ENCODE assay signal across 8 cellular contexts in the genomic region with DNA sequence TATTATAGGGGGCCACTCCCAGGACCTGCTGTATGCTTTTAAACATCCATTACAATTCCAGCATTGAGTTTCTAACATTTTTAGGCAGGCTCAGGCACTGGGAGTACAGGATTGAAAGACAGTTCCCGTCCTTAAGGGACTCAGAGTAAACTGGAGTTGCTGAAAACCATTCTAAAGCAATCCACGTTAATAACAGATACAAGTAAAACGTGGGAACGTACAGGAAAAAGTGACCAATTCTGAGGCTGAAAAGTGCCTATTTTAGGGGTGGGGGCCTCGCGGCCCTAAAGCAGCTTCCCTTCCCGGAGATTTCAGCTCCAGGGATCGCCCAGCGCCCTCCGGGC. TPM values are rescaled to one million over a fixed set of nuclear protein-coding genes. Genes with fewer than 3 reads are reported as not detected.
A peak's percentile ranks its signal among the peaks of the same experiment; 100 is the strongest.
DNase-seq lines count a peak whose midpoint lies in the region; ATAC-seq, FAIRE-seq and TF ChIP-seq lines count a peak whose summit lies in the region.

No MANE protein-coding gene starts in this region.

- TF ChIP-seq CTCF in HFFc6 (IDR thresholded peaks at IDR 0.05) = no peak
- no peak for TF ChIP-seq CTCF in activated CD8-positive, alpha-beta T cell treated with anti-CD3 and anti-CD28 coated beads for 36 hours (IDR thresholded peaks at IDR 0.05)
- no peak for TF ChIP-seq CTCF in hepatocyte (IDR thresholded peaks at IDR 0.05; ENCODE audit: poor library complexity)

- no peaks in the 10 kb centered on the region for H3K36me3 ChIP-seq in hepatocyte (replicated peaks; ENCODE audit: insufficient read depth, low read depth)
- no peaks in the 10 kb centered on the region for H3K36me3 ChIP-seq in small intestine (ENCODE audit: control insufficient read depth in 2 of 2, insufficient read depth in 2 of 2, low read length in 2 of 2)

- CTCF ChIA-PET in activated CD8-positive, alpha-beta T cell treated with anti-CD3 and anti-CD28 coated beads for 36 hours (lab: Charles Lee) = interaction anchor here (0.8 kb wide), 1 partner anchor 19 kb away, joined by 3 read pairs; no protein-coding TSS in a partner anchor

- H3K4me2 ChIP-seq in hepatocyte = peak overlapping the region; percentile 78

- H3K27ac Mint-ChIP-seq in HFFc6 = peak overlapping the region; percentile 99
- H3K27ac Mint-ChIP-seq in activated CD8-positive, alpha-beta T cell treated with anti-CD3 and anti-CD28 coated beads for 36 hours = peak overlapping the region; percentile 93

- no peaks in the 10 kb centered on the region for H3K9me3 Mint-ChIP-seq in HFFc6
- H3K9me3 Mint-ChIP-seq in activated CD8-positive, alpha-beta T cell treated with anti-CD3 and anti-CD28 coated beads for 36 hours = no peaks in the 10 kb centered on the region

- intact Hi-C loops in activated CD8-positive, alpha-beta T cell treated with anti-CD3 and anti-CD28 coated beads for 36 hours (cut with micrococcal nuclease) = loop anchor here (5.0 kb wide), 1 partner anchor 664 kb away; no protein-coding TSS in a partner anchor
- intact Hi-C loops in posterior cingulate gyrus (cut with DNase I) = loop anchor here (2.0 to 10.0 kb wide), 2 partner anchors 19 to 63 kb away; no protein-coding TSS in a partner anchor

- peaks cover 48% of the 10 kb centered on the region for H3K4me1 Mint-ChIP-seq in HFFc6 (ENCODE audit: low read depth)
- peaks cover 19% of the 10 kb centered on the region for H3K4me1 Mint-ChIP-seq in activated CD8-positive, alpha-beta T cell treated with anti-CD3 and anti-CD28 coated beads for 36 hours (ENCODE audit: low read depth)

- WGBS in hepatocyte (ENCODE audit: low lambda C conversion rate, missing lambda C conversion rate) = under 1% methylated on average over 10 of the region's 10 CpGs
- 0 to 1% (median 0%) methylated on average over 10 of the region's 10 CpGs for WGBS in small intestine, 3 donors

- no peaks in the 10 kb centered on the region for H3K36me3 Mint-ChIP-seq in HFFc6 (ENCODE audit: low read depth)
- no peaks in the 10 kb centered on the region for H3K36me3 Mint-ChIP-seq in activated CD8-positive, alpha-beta T cell treated with anti-CD3 and anti-CD28 coated beads for 36 hours (ENCODE audit: low read depth)

- no peak for DNase-seq in HFFc6
- no peak for DNase-seq in activated CD8-positive, alpha-beta T cell treated with anti-CD3 and anti-CD28 coated beads for 36 hours
- no peak for DNase-seq in hepatocyte (ENCODE audit: low spot score)
- DNase-seq in small intestine = no peak
- DNase-seq in NCI-H510A treated with DMSO at 0.1 percent for 48 hours (lab: John Stamatoyannopoulos, UW) = no peak
- no peak for DNase-seq in HPDE6-E6E7 (ENCODE audit: extremely low spot score)
- no peak for DNase-seq in activated CD4-positive, alpha-beta T cell treated with anti-CD3 and anti-CD28 coated beads, Interleukin-2, amount 50 U/mL, for 48 hours
- DNase-seq in posterior cingulate gyrus = no peak

- no peak for FAIRE-seq in small intestine (lab: Jason Lieb, UNC)

- H3K4me1 ChIP-seq in hepatocyte (ENCODE audit: insufficient read depth) (no peaks in the 10 kb centered on the region), small intestine (ENCODE audit: control insufficient read depth in 2 of 2, insufficient read depth in 1 of 2, low read depth in 1 of 2, low read length in 1 of 2) (peaks cover 0 to 2% of the 10 kb centered on the region in 2 donors)

- ATAC-seq in activated CD8-positive, alpha-beta T cell treated with anti-CD3 and anti-CD28 coated beads for 36 hours = no peak

- H3K4me3 Mint-ChIP-seq in HFFc6 = peak overlapping the region; percentile 94
- peak overlapping the region; percentile 85 for H3K4me3 Mint-ChIP-seq in activated CD8-positive, alpha-beta T cell treated with anti-CD3 and anti-CD28 coated beads for 36 hours

- peaks cover 28% of the 10 kb centered on the region for H3K79me2 ChIP-seq in hepatocyte

- no peaks in the 10 kb centered on the region for H3K9me2 ChIP-seq in hepatocyte (replicated peaks; ENCODE audit: insufficient read depth)

- H3K27me3 Mint-ChIP-seq in HFFc6 (ENCODE audit: insufficient read depth) = peaks cover 2% of the 10 kb centered on the region; the same call in 1 of the 2 replicates
- peaks cover 3% of the 10 kb centered on the region for H3K27me3 Mint-ChIP-seq in activated CD8-positive, alpha-beta T cell treated with anti-CD3 and anti-CD28 coated beads for 36 hours

- H3K27me3 ChIP-seq in hepatocyte (no peaks in the 10 kb centered on the region), small intestine (ENCODE audit: control insufficient read depth in 2 of 2, insufficient read depth in 2 of 2, low read length in 2 of 2) (no peaks in the 10 kb centered on the region)

- H3K4me3 ChIP-seq in hepatocyte = peak overlapping the region; percentile 60
- peak overlapping the region; percentile 69 to 87 for H3K4me3 ChIP-seq in small intestine (ENCODE audit: low read depth in 1 of 2, low read length in 2 of 2)

- H2AFZ ChIP-seq in hepatocyte = peak overlapping the region; percentile 60

- no peaks in the 10 kb centered on the region for H3K9me3 ChIP-seq in hepatocyte (ENCODE audit: low read depth)
- no peaks in the 10 kb centered on the region for H3K9me3 ChIP-seq in small intestine (ENCODE audit: control insufficient read depth, low read depth)

- no peaks in the 10 kb centered on the region for H4K20me1 ChIP-seq in hepatocyte (ENCODE audit: insufficient read depth, poor library complexity, severe bottlenecking)

- POLR2A ChIA-PET in activated CD8-positive, alpha-beta T cell treated with anti-CD3 and anti-CD28 coated beads for 36 hours (lab: Charles Lee) = interaction anchor here (4.3 kb wide), 1 partner anchor 19 kb away, joined by 29 read pairs; no protein-coding TSS in a partner anchor

- H3K27ac ChIP-seq in hepatocyte (peak overlapping the region; percentile 97), small intestine (ENCODE audit: low read depth in 1 of 2, low read length in 1 of 2) (peak overlapping the region; percentile 85 to 97)

RNA-seq across cellular contexts. Expression of gene FER, which starts 0.3 kb away (rescaled TPM):
- 10 to 100 TPM; 20.2 to 24.6 (median 22.9) TPM for total RNA-seq in HFFc6 (2021; fragmentation: NEBNext Ultra II Directional; extraction: Animal tissue kit (Norgen Biotek cat#: 25700))
- total RNA-seq in activated CD8-positive, alpha-beta T cell treated with anti-CD3 and anti-CD28 coated beads for 36 hours = 1 to 10 TPM; 9.0 to 9.8 TPM
- 18.9 and 29.4 TPM in 2 replicates for total RNA-seq in hepatocyte
- polyA plus RNA-seq in hepatocyte (10.6 and 11.1 TPM in 2 replicates), small intestine (1 to 10 TPM; 1.1 to 2.9 (median 1.8) TPM)
